13 cellular contexts compared by ENCODE assay signal in genomic region chr21:35658242-35658641, GRCh38.
A peak's percentile ranks its signal among the peaks of the same experiment; 100 is the strongest.
DNase-seq lines count a peak whose midpoint lies in the region; ATAC-seq and TF ChIP-seq lines count a peak whose summit lies in the region.
"Had no signal": no experiment of that assay in that cellular context is flagged by ENCODE, and none has a peak within 500 bp of the region (broad histone marks: within the 10 kb centered on the region; RNA-seq: fewer than 3 reads in every experiment).

No MANE protein-coding gene starts in this region.

- H3K9me3 ChIP-seq in ascending aorta: no peaks in the 10 kb centered on the region
- H3K9me3 ChIP-seq: upper lobe of left lung had no signal

- peaks cover 11% of the 10 kb centered on the region for H3K4me1 Mint-ChIP-seq in activated CD4-positive, alpha-beta T cell treated with anti-CD3 and anti-CD28 coated beads for 36 hours
- no peaks in the 10 kb centered on the region for H3K4me1 Mint-ChIP-seq in stimulated activated memory B cell treated with anti-CD40 and anti-IgM and Interleukin-4, amounts not matched to agents 10 μg/mL and 1 μg/mL and 100 μg/mL, for 72 hours
- peaks cover 5% of the 10 kb centered on the region for H3K4me1 Mint-ChIP-seq in activated T-cell treated with anti-CD3 and anti-CD28 coated beads, Interleukin-2, amount 50 U/mL, for 4 hours (ENCODE audit: low read depth)
- H3K4me1 Mint-ChIP-seq: central memory CD8-positive, alpha-beta T cell; naive B cell had no signal

- no peak overlapping the region for H3K27ac ChIP-seq in ascending aorta
- H3K27ac ChIP-seq: upper lobe of left lung had no signal

- H3K4me3 Mint-ChIP-seq in activated CD4-positive, alpha-beta T cell treated with anti-CD3 and anti-CD28 coated beads for 36 hours: no peak overlapping the region
- no peak overlapping the region for H3K4me3 Mint-ChIP-seq in stimulated activated memory B cell treated with anti-CD40 and anti-IgM and Interleukin-4, amounts not matched to agents 10 μg/mL and 1 μg/mL and 100 μg/mL, for 72 hours
- no peak overlapping the region for H3K4me3 Mint-ChIP-seq in activated T-cell treated with anti-CD3 and anti-CD28 coated beads, Interleukin-2, amount 50 U/mL, for 4 hours
- H3K4me3 Mint-ChIP-seq: central memory CD8-positive, alpha-beta T cell; naive B cell had no signal

- POLR2A ChIA-PET in activated CD4-positive, alpha-beta T cell treated with anti-CD3 and anti-CD28 coated beads for 36 hours (lab: Charles Lee): no interaction called here

- H3K4me1 ChIP-seq in ascending aorta: no peaks in the 10 kb centered on the region
- H3K4me1 ChIP-seq: upper lobe of left lung had no signal

- H3K27me3 Mint-ChIP-seq in activated CD4-positive, alpha-beta T cell treated with anti-CD3 and anti-CD28 coated beads for 36 hours: peaks cover 3% of the 10 kb centered on the region
- H3K27me3 Mint-ChIP-seq in stimulated activated memory B cell treated with anti-CD40 and anti-IgM and Interleukin-4, amounts not matched to agents 10 μg/mL and 1 μg/mL and 100 μg/mL, for 72 hours: peaks cover 9% of the 10 kb centered on the region
- peaks cover 2% of the 10 kb centered on the region for H3K27me3 Mint-ChIP-seq in activated T-cell treated with anti-CD3 and anti-CD28 coated beads, Interleukin-2, amount 50 U/mL, for 4 hours (ENCODE audit: low read depth)

- ATAC-seq in activated CD4-positive, alpha-beta T cell treated with anti-CD3 and anti-CD28 coated beads for 36 hours: peak; percentile 65
- peak; percentile 47 for ATAC-seq in stimulated activated memory B cell treated with anti-CD40 and anti-IgM and Interleukin-4, amounts not matched to agents 10 μg/mL and 1 μg/mL and 100 μg/mL, for 72 hours
- no peak for ATAC-seq in HG03342 (IDR thresholded peaks at IDR 0.05; ENCODE audit: unreplicated experiment)
- no peak for ATAC-seq in activated T-cell treated with anti-CD3 and anti-CD28 coated beads, Interleukin-2, amount 50 U/mL, for 4 hours
- ATAC-seq: Right ventricle myocardium inferior had no signal

- intact Hi-C loops in activated CD4-positive, alpha-beta T cell treated with anti-CD3 and anti-CD28 coated beads for 36 hours (cut with DNase I, micrococcal nuclease): no loop called here
- intact Hi-C loops in ascending aorta (cut with DNase I): no loop called here

- no peaks in the 10 kb centered on the region for H3K36me3 ChIP-seq in ascending aorta
- H3K36me3 ChIP-seq: upper lobe of left lung had no signal

- H3K4me3 ChIP-seq in ascending aorta: no peak overlapping the region
- H3K4me3 ChIP-seq: upper lobe of left lung had no signal

- no peak for TF ChIP-seq CTCF in ascending aorta (IDR thresholded peaks at IDR 0.05)

- H3K9me3 Mint-ChIP-seq in activated CD4-positive, alpha-beta T cell treated with anti-CD3 and anti-CD28 coated beads for 36 hours (ENCODE audit: low read depth): no peaks in the 10 kb centered on the region
- peaks cover 3% of the 10 kb centered on the region for H3K9me3 Mint-ChIP-seq in stimulated activated memory B cell treated with anti-CD40 and anti-IgM and Interleukin-4, amounts not matched to agents 10 μg/mL and 1 μg/mL and 100 μg/mL, for 72 hours
- no peaks in the 10 kb centered on the region for H3K9me3 Mint-ChIP-seq in activated T-cell treated with anti-CD3 and anti-CD28 coated beads, Interleukin-2, amount 50 U/mL, for 4 hours
- H3K9me3 Mint-ChIP-seq: central memory CD8-positive, alpha-beta T cell had no signal

- DNase-seq in activated CD4-positive, alpha-beta T cell treated with anti-CD3 and anti-CD28 coated beads for 36 hours: peak; percentile 6
- no peak for DNase-seq in activated CD4-positive, alpha-beta T cell treated with anti-CD3 and anti-CD28 coated beads for 48 hours
- DNase-seq in OCI-M1 (lab: John Stamatoyannopoulos, UW) (peak; percentile 68), fibroblast of gingiva (ENCODE audit: low read depth) (peak; percentile 65), ascending aorta (ENCODE audit: low spot score in 2 of 2) (no peak)
- no peak for DNase-seq in activated T-cell treated with anti-CD3 and anti-CD28 coated beads, Interleukin-2, amount 50 U/mL, for 4 hours
- DNase-seq: naive B cell, NCI-H1417, upper lobe of left lung had no signal

- no peaks in the 10 kb centered on the region for H3K27me3 ChIP-seq in ascending aorta
- H3K27me3 ChIP-seq: upper lobe of left lung had no signal

- H3K27ac Mint-ChIP-seq in activated CD4-positive, alpha-beta T cell treated with anti-CD3 and anti-CD28 coated beads for 36 hours: no peak overlapping the region
- H3K27ac Mint-ChIP-seq in stimulated activated memory B cell treated with anti-CD40 and anti-IgM and Interleukin-4, amounts not matched to agents 10 μg/mL and 1 μg/mL and 100 μg/mL, for 72 hours: no peak overlapping the region
- H3K27ac Mint-ChIP-seq: naive B cell had no signal

- no peaks in the 10 kb centered on the region for H3K36me3 Mint-ChIP-seq in activated CD4-positive, alpha-beta T cell treated with anti-CD3 and anti-CD28 coated beads for 36 hours (ENCODE audit: low read depth)
- H3K36me3 Mint-ChIP-seq in stimulated activated memory B cell treated with anti-CD40 and anti-IgM and Interleukin-4, amounts not matched to agents 10 μg/mL and 1 μg/mL and 100 μg/mL, for 72 hours: no peaks in the 10 kb centered on the region
- no peaks in the 10 kb centered on the region for H3K36me3 Mint-ChIP-seq in activated T-cell treated with anti-CD3 and anti-CD28 coated beads, Interleukin-2, amount 50 U/mL, for 4 hours (ENCODE audit: insufficient read depth)
- H3K36me3 Mint-ChIP-seq: naive B cell had no signal

- CTCF ChIA-PET in activated CD4-positive, alpha-beta T cell treated with anti-CD3 and anti-CD28 coated beads for 36 hours (lab: Charles Lee): interaction anchor here (0.7 kb wide), 1 partner anchor 19 kb away, joined by 4 read pairs; no protein-coding TSS in a partner anchor

Comparison
In these comparisons a context has a peak if more than half of its experiments do, and no peak if none do; other contexts are left out.
1. DNase-seq: peak in activated CD4-positive, alpha-beta T cell treated with anti-CD3 and anti-CD28 coated beads for 36 hours (single experiment), OCI-M1 (single experiment) and fibroblast of gingiva (single experiment); none in activated CD4-positive, alpha-beta T cell treated with anti-CD3 and anti-CD28 coated beads for 48 hours (single experiment), activated T-cell treated with anti-CD3 and anti-CD28 coated beads, Interleukin-2, amount 50 U/mL, for 4 hours (single experiment) and ascending aorta (0 of 2).
2. ATAC-seq: peak in activated CD4-positive, alpha-beta T cell treated with anti-CD3 and anti-CD28 coated beads for 36 hours (single experiment) and stimulated activated memory B cell treated with anti-CD40 and anti-IgM and Interleukin-4, amounts not matched to agents 10 μg/mL and 1 μg/mL and 100 μg/mL, for 72 hours (single experiment); none in HG03342 (single experiment) and activated T-cell treated with anti-CD3 and anti-CD28 coated beads, Interleukin-2, amount 50 U/mL, for 4 hours (0 of 2).